Comparison of ENCODE assay signal across 8 cellular contexts in genomic region chr9:468766-469496, GRCh38. TPM values are rescaled to one million over a fixed set of nuclear protein-coding genes. Genes with fewer than 3 reads are reported as not detected.
A peak's percentile ranks its signal among the peaks of the same experiment; 100 is the strongest.
DNase-seq lines count a peak whose midpoint lies in the region; ATAC-seq and TF ChIP-seq lines count a peak whose summit lies in the region.

No MANE protein-coding gene starts in this region.

- H3K27me3 Mint-ChIP-seq in WTC11 (ENCODE audit: low read depth), result no peaks in the 10 kb centered on the region

- DNase-seq in DMS53 (lab: John Stamatoyannopoulos, UW), result peak; percentile 26
- no peak for DNase-seq in DMS53 treated with DMSO at 0.1 percent for 48 hours (lab: John Stamatoyannopoulos, UW; ENCODE audit: unreplicated experiment)
- DNase-seq in WTC11 (ENCODE audit: low spot score), result no peak
- peak in 1 of 2 donors; percentile 55 for DNase-seq in stimulated activated effector memory CD8-positive, alpha-beta T cell treated with anti-CD3 and anti-CD28 coated beads, Interleukin-12 subunit alpha, Interleukin-12 subunit beta, amount 100 ng/mL, for 72 hours (ENCODE audit: low spot score in 2 of 2)
- no peak for DNase-seq in glomerular visceral epithelial cell (ENCODE audit: extremely low spot score)

- ATAC-seq in WTC11, result no peak
- ATAC-seq in stimulated activated effector memory CD8-positive, alpha-beta T cell treated with anti-CD3 and anti-CD28 coated beads, Interleukin-12 subunit alpha, Interleukin-12 subunit beta, amount 100 ng/mL, for 72 hours, result no peak
- no peak for ATAC-seq in GM19467 (IDR thresholded peaks at IDR 0.05; ENCODE audit: unreplicated experiment)
- no peak for ATAC-seq in GM21390 (IDR thresholded peaks at IDR 0.05; ENCODE audit: unreplicated experiment)

- peaks cover 16% of the 10 kb centered on the region for H3K27me3 ChIP-seq in iPS-15b (ENCODE audit: control insufficient read depth, insufficient read depth, low read length)

- H3K4me1 Mint-ChIP-seq in WTC11, result peaks cover 26% of the 10 kb centered on the region
- peaks cover 29% of the 10 kb centered on the region for H3K4me1 Mint-ChIP-seq in stimulated activated effector memory CD8-positive, alpha-beta T cell treated with anti-CD3 and anti-CD28 coated beads, Interleukin-12 subunit alpha, Interleukin-12 subunit beta, amount 100 ng/mL, for 72 hours

- peaks cover 8% of the 10 kb centered on the region for H3K4me1 ChIP-seq in iPS-15b (ENCODE audit: control insufficient read depth, insufficient read depth, low read length)

- H3K4me3 ChIP-seq in iPS-15b (ENCODE audit: low read depth, low read length), result peak overlapping the region; percentile 71

- no peak for TF ChIP-seq CTCF in WTC11 (IDR thresholded peaks at IDR 0.05)

- no peaks in the 10 kb centered on the region for H3K36me3 ChIP-seq in iPS-15b (ENCODE audit: control insufficient read depth, insufficient read depth, low read length)

- no peak overlapping the region for H3K9ac ChIP-seq in iPS-15b (ENCODE audit: low read depth, low read length)

- H3K36me3 Mint-ChIP-seq in WTC11, result peaks cover 3% of the 10 kb centered on the region; the same call in 1 of the 2 replicates
- peaks cover 42% of the 10 kb centered on the region for H3K36me3 Mint-ChIP-seq in stimulated activated effector memory CD8-positive, alpha-beta T cell treated with anti-CD3 and anti-CD28 coated beads, Interleukin-12 subunit alpha, Interleukin-12 subunit beta, amount 100 ng/mL, for 72 hours

- H3K9me3 ChIP-seq in iPS-15b (ENCODE audit: control insufficient read depth, insufficient read depth, low read length), result no peaks in the 10 kb centered on the region

- CTCF ChIA-PET in WTC11 (lab: Charles Lee), result no interaction called here

- H3K4me3 Mint-ChIP-seq in WTC11, result peak overlapping the region; percentile 63
- peak overlapping the region; percentile 88 for H3K4me3 Mint-ChIP-seq in stimulated activated effector memory CD8-positive, alpha-beta T cell treated with anti-CD3 and anti-CD28 coated beads, Interleukin-12 subunit alpha, Interleukin-12 subunit beta, amount 100 ng/mL, for 72 hours

- H3K9me3 Mint-ChIP-seq in WTC11, result no peaks in the 10 kb centered on the region; the same call in 1 of the 2 replicates
- no peaks in the 10 kb centered on the region for H3K9me3 Mint-ChIP-seq in stimulated activated effector memory CD8-positive, alpha-beta T cell treated with anti-CD3 and anti-CD28 coated beads, Interleukin-12 subunit alpha, Interleukin-12 subunit beta, amount 100 ng/mL, for 72 hours

- peak overlapping the region; percentile 64; the same call in 1 of the 2 replicates for H3K27ac Mint-ChIP-seq in WTC11
- H3K27ac Mint-ChIP-seq in stimulated activated effector memory CD8-positive, alpha-beta T cell treated with anti-CD3 and anti-CD28 coated beads, Interleukin-12 subunit alpha, Interleukin-12 subunit beta, amount 100 ng/mL, for 72 hours, result peak overlapping the region; percentile 88

- POLR2A ChIA-PET in WTC11 (lab: Charles Lee), result no interaction called here

TF ChIP-seq in WTC11, 78 proteins besides CTCF, POLR2A, EP300 and RAD21:
- TF ChIP-seq SMAD3 (CRISPR knock-in tag; IDR thresholded peaks at IDR 0.05; ENCODE audit: borderline replicate concordance), result no peak
- TF ChIP-seq ZNF317 (CRISPR knock-in tag; IDR thresholded peaks at IDR 0.05; ENCODE audit: borderline replicate concordance, low read depth), result no peak
- TF ChIP-seq ZNF263 (CRISPR knock-in tag; IDR thresholded peaks at IDR 0.05; ENCODE audit: low read depth), result no peak
- TF ChIP-seq, protein P1, sequence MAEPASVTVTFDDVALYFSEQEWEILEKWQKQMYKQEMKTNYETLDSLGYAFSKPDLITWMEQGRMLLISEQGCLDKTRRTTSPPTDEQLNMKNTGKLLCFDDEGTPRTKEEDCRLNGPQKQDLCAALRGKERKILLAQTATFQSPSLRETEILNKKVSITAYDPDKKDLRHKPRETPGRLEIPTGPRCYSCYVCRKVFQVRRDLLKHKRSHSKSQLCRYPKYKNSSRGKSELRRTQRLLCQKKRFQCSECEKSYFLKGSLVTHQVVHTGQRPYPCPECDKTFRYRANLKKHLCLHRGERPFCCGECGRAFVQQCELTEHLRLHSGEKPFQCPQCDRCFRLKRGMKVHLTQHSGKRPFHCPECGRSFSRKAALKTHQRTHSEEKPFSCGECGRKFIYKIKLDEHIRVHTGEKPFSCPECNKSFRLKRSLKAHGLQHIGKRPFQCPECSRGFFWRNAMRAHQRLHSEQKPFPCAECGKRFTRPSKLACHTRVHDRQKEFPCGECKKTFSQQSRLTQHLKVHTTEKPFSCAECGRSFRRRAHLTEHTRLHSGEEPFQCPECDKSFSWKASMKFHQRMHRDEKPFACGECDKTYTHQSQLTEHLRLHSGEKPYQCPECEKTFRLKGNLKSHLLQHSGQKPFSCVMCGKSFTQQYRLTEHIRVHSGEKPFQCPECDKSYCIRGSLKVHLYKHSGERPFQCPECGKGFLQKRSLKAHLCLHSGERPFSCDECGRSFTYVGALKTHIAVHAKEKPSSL (CRISPR knock-in tag; conservative IDR thresholded peaks at IDR 0.05), result no peak
- no peak for TF ChIP-seq CREM (CRISPR knock-in tag; IDR thresholded peaks at IDR 0.05)

RNA-seq across cellular contexts. Expression of gene KANK1, which starts 35.6 kb away (rescaled TPM):
- total RNA-seq in WTC11 (2021), result 24.8 to 26.1 TPM (median 25.1 TPM) in 3 replicates
